Comparison of ENCODE assay signal across 16 cellular contexts in genomic region chr2:237404413-237404812, GRCh38. TPM values are rescaled to one million over a fixed set of nuclear protein-coding genes. Genes with fewer than 3 reads are reported as not detected.
DNase-seq lines count a peak whose midpoint lies in the region; ATAC-seq and TF ChIP-seq lines count a peak whose summit lies in the region.
"Had no signal": no experiment of that assay in that cellular context is flagged by ENCODE, and none has a peak within 500 bp of the region (broad histone marks: within the 10 kb centered on the region; RNA-seq: fewer than 3 reads in every experiment).

No MANE protein-coding gene starts in this region.

- no peak for DNase-seq in GM23248
- DNase-seq in NCI-H345 treated with DMSO at 0.1 percent for 48 hours (lab: John Stamatoyannopoulos, UW; ENCODE audit: unreplicated experiment): peak; percentile 8
- DNase-seq in osteoblast (ENCODE audit: insufficient read length, low spot score, missing footprints): no peak
- no peak for DNase-seq in suprapubic skin (ENCODE audit: low spot score in 2 of 2)
- DNase-seq in naive thymus-derived CD8-positive, alpha-beta T cell: no peak
- DNase-seq in activated CD4-positive, CD25-positive, alpha-beta regulatory T cell (lab: John Stamatoyannopoulos, UW): no peak
- no peak for DNase-seq in COLO668 (lab: John Stamatoyannopoulos, UW; ENCODE audit: unreplicated experiment)
- DNase-seq: CD4-positive, alpha-beta T cell; DMS153; GF-D8; H9; Karpas-422; NCI-H1048; NCI-H2081; NCI-H524 treated with DMSO at 0.1 percent for 48 hours had no signal

- H3K27me3 ChIP-seq in GM23248 (replicated peaks; ENCODE audit: insufficient read depth) (no peaks in the 10 kb centered on the region), osteoblast (ENCODE audit: insufficient read depth, low read length) (no peaks in the 10 kb centered on the region), suprapubic skin (no peaks in the 10 kb centered on the region)

- POLR2A ChIA-PET in naive thymus-derived CD8-positive, alpha-beta T cell (lab: Charles Lee): no interaction called here

- peaks cover 99% of the 10 kb centered on the region for H3F3A ChIP-seq in GM23248 (ENCODE audit: insufficient read depth)

- H3K36me3 ChIP-seq in GM23248 (ENCODE audit: low read depth) (peaks cover 35% of the 10 kb centered on the region), osteoblast (ENCODE audit: insufficient read depth, low read length) (peaks cover 61% of the 10 kb centered on the region), suprapubic skin (no peaks in the 10 kb centered on the region)

- H3K27me3 Mint-ChIP-seq in naive thymus-derived CD8-positive, alpha-beta T cell: peaks cover 0 to 6% (median 0%) of the 10 kb centered on the region in 5 donors
- H3K27me3 Mint-ChIP-seq: CD4-positive, alpha-beta T cell had no signal

- H3K4me1 Mint-ChIP-seq in naive thymus-derived CD8-positive, alpha-beta T cell: no peaks in the 10 kb centered on the region
- H3K4me1 Mint-ChIP-seq: IgD-negative memory B cell had no signal

- H3K4me2 ChIP-seq in GM23248 (ENCODE audit: unreplicated experiment): peak overlapping the region; percentile 99
- no peak overlapping the region for H3K4me2 ChIP-seq in osteoblast (ENCODE audit: insufficient read depth, low read length)

- H3K9me3 ChIP-seq in GM23248 (ENCODE audit: low read depth) (no peaks in the 10 kb centered on the region), osteoblast (ENCODE audit: low read depth, low read length) (no peaks in the 10 kb centered on the region), suprapubic skin (no peaks in the 10 kb centered on the region)

- 77 to 78% methylated on average over 2 of the region's 2 CpGs for WGBS in GM23248 (ENCODE audit: low coverage in 1 of 2, low lambda C conversion rate in 2 of 2, missing lambda C conversion rate in 2 of 2), 2 experiments
- WGBS in suprapubic skin: 67% methylated on average over 2 of the region's 2 CpGs

- peak overlapping the region; percentile 99 for H3K27ac ChIP-seq in GM23248
- peak overlapping the region; percentile 96 for H3K27ac ChIP-seq in osteoblast (ENCODE audit: low read depth, low read length)
- H3K27ac ChIP-seq in suprapubic skin: peak overlapping the region; percentile 4

- no peaks in the 10 kb centered on the region for H3K9me3 Mint-ChIP-seq in naive thymus-derived CD8-positive, alpha-beta T cell
- H3K9me3 Mint-ChIP-seq: CD4-positive, alpha-beta T cell; H9 had no signal

- H3K79me2 ChIP-seq in GM23248 (ENCODE audit: insufficient read depth) (peaks cover 100% of the 10 kb centered on the region), osteoblast (ENCODE audit: insufficient read depth, low read length) (peaks cover 100% of the 10 kb centered on the region)

- TF ChIP-seq POLR2A in suprapubic skin (IDR thresholded peaks at IDR 0.05): no peak

- peak overlapping the region; percentile 54; the same call in 1 of the 2 replicates for H3K9ac ChIP-seq in GM23248

- H4K20me1 ChIP-seq in GM23248 (ENCODE audit: insufficient read depth): peaks cover 16% of the 10 kb centered on the region
- H4K20me1 ChIP-seq in osteoblast (ENCODE audit: insufficient read depth, low read length): peaks cover 63% of the 10 kb centered on the region

- no peak overlapping the region for H3K4me3 ChIP-seq in GM23248
- H3K4me3 ChIP-seq in osteoblast (ENCODE audit: insufficient read depth, low read length): no peak overlapping the region
- no peak overlapping the region for H3K4me3 ChIP-seq in suprapubic skin

- TF ChIP-seq EP300 in suprapubic skin (IDR thresholded peaks at IDR 0.05): no peak

- H3K4me3 Mint-ChIP-seq in naive thymus-derived CD8-positive, alpha-beta T cell: no peak overlapping the region
- H3K4me3 Mint-ChIP-seq: CD4-positive, alpha-beta T cell; H9; IgD-negative memory B cell had no signal

- in situ Hi-C loops in GM23248 (cut with MboI): no loop called here

- H3K36me3 Mint-ChIP-seq in naive thymus-derived CD8-positive, alpha-beta T cell: no peaks in the 10 kb centered on the region
- H3K36me3 Mint-ChIP-seq: IgD-negative memory B cell had no signal

- H3K9me2 ChIP-seq in GM23248 (ENCODE audit: insufficient read depth): no peaks in the 10 kb centered on the region

- no peak overlapping the region for H3K27ac Mint-ChIP-seq in naive thymus-derived CD8-positive, alpha-beta T cell
- H3K27ac Mint-ChIP-seq: CD4-positive, alpha-beta T cell; IgD-negative memory B cell had no signal

- H3K4me1 ChIP-seq in GM23248 (ENCODE audit: insufficient read depth) (peaks cover 90% of the 10 kb centered on the region), osteoblast (ENCODE audit: insufficient read depth, low read length) (peaks cover 85% of the 10 kb centered on the region), suprapubic skin (peaks cover 22% of the 10 kb centered on the region)

- no peak for ATAC-seq in naive thymus-derived CD8-positive, alpha-beta T cell

- H2AFZ ChIP-seq in GM23248: no peak overlapping the region
- no peak overlapping the region for H2AFZ ChIP-seq in osteoblast (ENCODE audit: low read length)

- TF ChIP-seq CTCF in osteoblast (IDR thresholded peaks at IDR 0.05; ENCODE audit: extremely low read depth, low read depth, low read length) (no peak), suprapubic skin (IDR thresholded peaks at IDR 0.05) (no peak)

RNA-seq across cellular contexts. Expression of gene COL6A3, which starts 9.6 kb away (rescaled TPM):
- 1,362 and 1,653 TPM in 2 replicates for total RNA-seq in GM23248 (2014; rRNA removed; shearing (Covaris generic))
- polyA plus RNA-seq in GM23248 (2016; fragmentation: Nextera tagmentation; extraction: Ambion mirVana): 344 and 350 TPM in 2 replicates
- 4,017 and 4,247 TPM in 2 replicates for total RNA-seq in osteoblast
- total RNA-seq in suprapubic skin: 10 to 100 TPM; 50.1 to 79.2 (median 66.3) TPM
- total RNA-seq in naive thymus-derived CD8-positive, alpha-beta T cell: 1 to 10 TPM; 3.5 to 4.1 TPM
- polyA plus RNA-seq in naive thymus-derived CD8-positive, alpha-beta T cell: 1 to 10 TPM in 2 of 3 donors, under 1 TPM in 1; 0.95 to 2.0 (median 1.8) TPM
- polyA plus RNA-seq: IgD-negative memory B cell had no signal

Comparison
In these comparisons a context has a peak if more than half of its experiments do, and no peak if none do; other contexts are left out.
1. H3K27ac ChIP-seq: peak in every context shown above with its lines; median percentile 99 in GM23248; 96 in osteoblast; 4 in suprapubic skin.
2. RNA of gene COL6A3, which starts 9.6 kb away (total RNA-seq): 4,017 to 4,247 TPM in osteoblast and 1,362 to 1,653 TPM in GM23248; 50.1 to 79.2 TPM in suprapubic skin and 3.5 to 4.1 TPM in naive thymus-derived CD8-positive, alpha-beta T cell; every median in the first group is over 10 times any median in the second.